8 cellular contexts compared by ENCODE assay signal in the genomic region with DNA sequence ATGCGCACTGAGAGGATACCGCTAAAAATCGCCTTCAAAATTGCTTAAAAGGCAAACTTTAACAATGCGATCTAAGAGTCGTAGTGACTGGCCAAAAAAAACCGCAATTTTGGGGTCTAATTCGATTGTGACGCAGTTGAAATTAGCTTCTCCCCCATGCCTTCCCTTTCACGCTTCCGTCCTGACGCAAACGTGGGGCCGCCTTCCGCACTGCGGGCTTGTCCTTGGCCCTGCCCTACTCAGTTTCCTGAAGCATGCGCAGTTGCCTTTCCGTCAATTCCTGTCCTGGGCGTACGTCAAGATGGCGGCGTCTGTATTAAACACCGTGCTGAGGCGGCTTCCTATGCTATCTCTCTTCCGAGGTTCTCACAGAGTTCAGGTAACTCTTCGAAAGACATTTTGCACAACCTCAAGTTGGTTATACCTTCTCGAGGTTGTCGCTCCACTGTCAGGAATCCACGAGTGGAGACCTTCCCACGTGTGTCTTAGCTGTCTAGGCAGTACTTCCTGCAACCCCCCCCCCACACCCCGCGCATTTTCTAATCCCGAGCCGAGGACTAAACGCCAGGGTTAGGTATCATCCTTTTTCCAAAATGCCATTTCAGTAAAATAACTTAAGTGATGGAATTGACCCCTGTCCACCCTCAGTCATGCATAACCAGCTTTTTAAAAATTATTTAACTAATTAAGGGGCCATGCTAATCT. TPM values are rescaled to one million over a fixed set of nuclear protein-coding genes. Genes with fewer than 3 reads are reported as not detected.
DNase-seq lines count a peak whose midpoint lies in the region; FAIRE-seq and TF ChIP-seq lines count a peak whose summit lies in the region.

A gene (plus strand): TSS at position 276 of the 705 bp plus-strand sequence. CDS start 26 bp downstream, at position 302.

- peak; percentile 96 to 100 (median 99) for DNase-seq in CD8-positive, alpha-beta memory T cell
- DNase-seq in GM20000 (ENCODE audit: low spot score) (peak; percentile 86), HT-29 (ENCODE audit: low spot score) (peak; percentile 98), NOMO-1 (lab: John Stamatoyannopoulos, UW; ENCODE audit: unreplicated experiment in 2 of 2) (peak; percentile 97 to 99), H1 (ENCODE audit: low read depth in 1 of 2, low spot score in 2 of 2) (peak; percentile 83 to 92), mesenchymal stem cell (peak; percentile 99)
- peak; percentile 97 to 99 for DNase-seq in activated CD8-positive, alpha-beta memory T cell treated with anti-CD3 and anti-CD28 coated beads for 4 hours (ENCODE audit: low read depth in 2 of 2)
- DNase-seq in stimulated activated CD8-positive, alpha-beta memory T cell treated with anti-CD3 and anti-CD28 coated beads, Interleukin-12 subunit alpha, Interleukin-12 subunit beta, amount 100 ng/mL, for 4 hours (ENCODE audit: low read depth) = peak; percentile 95

- peaks cover 45% of the 10 kb centered on the region for H3K36me3 ChIP-seq in CD8-positive, alpha-beta memory T cell (ENCODE audit: insufficient read depth, low read length)
- H3K36me3 ChIP-seq in H1 (ENCODE audit: control insufficient read depth in 2 of 4, insufficient read depth in 4 of 4, low read length in 3 of 4) (peaks cover 9 to 45% (median 22%) of the 10 kb centered on the region in 4 experiments), mesenchymal stem cell (ENCODE audit: control insufficient read depth in 1 of 2, insufficient read depth in 2 of 2, low read depth in 1 of 2, low read length in 2 of 2) (peaks cover 18 to 51% of the 10 kb centered on the region in 2 experiments)

- H2BK15ac ChIP-seq in H1 (ENCODE audit: low read length) (peak within 1 kb of the TSS; percentile 88; the same call in 1 of the 2 replicates), mesenchymal stem cell (ENCODE audit: low read depth, poor library complexity, severe bottlenecking) (peak within 1 kb of the TSS; percentile 7)

- peak within 1 kb of the TSS; percentile 67 for H4K91ac ChIP-seq in H1 (replicated peaks; ENCODE audit: insufficient read length, low read length)
- peak within 1 kb of the TSS; percentile 98 for H4K91ac ChIP-seq in mesenchymal stem cell (ENCODE audit: low read length)

- H3K9me3 ChIP-seq in CD8-positive, alpha-beta memory T cell (ENCODE audit: low read length) = no peaks in the 10 kb centered on the region
- H3K9me3 ChIP-seq in H1 (ENCODE audit: insufficient read depth in 2 of 2, low read depth in 1 of 2, low read length in 1 of 2) = no peaks in the 10 kb centered on the region
- H3K9me3 ChIP-seq in mesenchymal stem cell (ENCODE audit: control insufficient read depth, low read length) = no peaks in the 10 kb centered on the region

- peaks cover 0 to 4% (median 2%) of the 10 kb centered on the region in 5 donors for H3K9me3 Mint-ChIP-seq in CD8-positive, alpha-beta memory T cell

- peaks cover 0 to 20% of the 10 kb centered on the region in 2 donors for H3K27me3 Mint-ChIP-seq in CD8-positive, alpha-beta memory T cell

- H3K4me3 ChIP-seq in CD8-positive, alpha-beta memory T cell (ENCODE audit: low read length) = peak within 1 kb of the TSS; percentile 95
- H3K4me3 ChIP-seq in H1 (ENCODE audit: extremely low read depth in 1 of 4, insufficient read depth in 2 of 4, low read depth in 3 of 4, low read length in 4 of 4) (peak within 1 kb of the TSS; percentile 90 to 97 (median 96)), mesenchymal stem cell (ENCODE audit: insufficient read depth in 1 of 2, low read depth in 1 of 2, low read length in 2 of 2) (peak within 1 kb of the TSS; percentile 74 to 97)

- H3K79me2 ChIP-seq in H1 (ENCODE audit: control insufficient read depth in 1 of 2, insufficient read depth in 2 of 2, low read length in 2 of 2) = peaks cover 4 to 55% of the 10 kb centered on the region in 2 experiments; a peak in 3 of 4 replicates

- FAIRE-seq in H1 (lab: Jason Lieb, UNC) = peak; percentile 28

- H3K79me1 ChIP-seq in H1 (ENCODE audit: low read depth, low read length) (peaks cover 6% of the 10 kb centered on the region; the same call in 1 of the 2 replicates), mesenchymal stem cell (replicated peaks; ENCODE audit: low read length, poor library complexity, severe bottlenecking) (peaks cover 9% of the 10 kb centered on the region)

- H2AFZ ChIP-seq in H1 (ENCODE audit: low read length) = peak within 1 kb of the TSS; percentile 94
- no peak within 1 kb of the TSS for H2AFZ ChIP-seq in mesenchymal stem cell (ENCODE audit: low read depth, low read length)

- H3K4me1 ChIP-seq in CD8-positive, alpha-beta memory T cell (ENCODE audit: insufficient read depth, low read length) = peaks cover 36% of the 10 kb centered on the region
- H3K4me1 ChIP-seq in H1 (replicated peaks in 1 of 4; ENCODE audit: control insufficient read depth in 3 of 4, insufficient read depth in 4 of 4, low read length in 3 of 4) (peaks cover 0 to 6% (median 4%) of the 10 kb centered on the region in 4 experiments; a peak in 4 of 7 replicates), mesenchymal stem cell (ENCODE audit: control insufficient read depth, insufficient read depth, low read depth, low read length) (peaks cover 4% of the 10 kb centered on the region)

- peaks cover 19 to 73% (median 24%) of the 10 kb centered on the region in 3 donors for H3K36me3 Mint-ChIP-seq in CD8-positive, alpha-beta memory T cell

- H2AK5ac ChIP-seq in H1 (ENCODE audit: low read depth, low read length) = peak within 1 kb of the TSS; percentile 55
- H2AK5ac ChIP-seq in mesenchymal stem cell (ENCODE audit: low read length, severe bottlenecking) = peak within 1 kb of the TSS; percentile 76

- peak within 1 kb of the TSS; percentile 99 for H2BK12ac ChIP-seq in H1 (ENCODE audit: low read depth, low read length)
- peak within 1 kb of the TSS in 1 of 2 experiments; percentile 59 for H2BK12ac ChIP-seq in mesenchymal stem cell (ENCODE audit: low read length in 2 of 2)

- POLR2A ChIA-PET in CD8-positive, alpha-beta memory T cell (lab: Charles Lee) = interaction anchor here (0.5 to 2.4 kb wide), 20 partner anchors 9 to 134 kb away, joined by 3 to 17 read pairs (median 6); a partner anchor contains a TSS
- POLR2A ChIA-PET in H1 (lab: Charles Lee; ENCODE audit: partially characterized antibody) = interaction anchor here (0.6 to 3.8 kb wide), 45 partner anchors 8 to 607 kb away, joined by 3 to 43 read pairs (median 4); a partner anchor contains a TSS

- no peak for TF ChIP-seq RAD21 in H1 (IDR thresholded peaks at IDR 0.05 in 1 of 2, conservative IDR thresholded peaks at IDR 0.05 in 1 of 2; ENCODE audit: low read depth in 2 of 2, low read length in 2 of 2)

- peak in 1 of 2 experiments; percentile 6; a peak in 1 of 3 replicates for TF ChIP-seq POLR2A in H1 (IDR thresholded peaks at IDR 0.05; ENCODE audit: control extremely low read depth in 1 of 2, low read depth in 2 of 2, low read length in 2 of 2)

- H3K4me2 ChIP-seq in H1 (ENCODE audit: insufficient read depth in 1 of 2, low read depth in 2 of 2, low read length in 2 of 2) (peak within 1 kb of the TSS; percentile 96 to 98), mesenchymal stem cell (ENCODE audit: low read length, poor library complexity, severe bottlenecking) (peak within 1 kb of the TSS; percentile 80)

- H3K23ac ChIP-seq in H1 (ENCODE audit: insufficient read length) (no peak within 1 kb of the TSS), mesenchymal stem cell (ENCODE audit: low read length in 2 of 2) (peak within 1 kb of the TSS in 1 of 2 experiments; percentile 78)

- peaks cover 27 to 40% (median 39%) of the 10 kb centered on the region in 3 donors for H3K4me1 Mint-ChIP-seq in CD8-positive, alpha-beta memory T cell

- H3K18ac ChIP-seq in H1 (ENCODE audit: extremely low read depth, low read length) = peak within 1 kb of the TSS; percentile 95
- H3K18ac ChIP-seq in mesenchymal stem cell (ENCODE audit: low read depth in 1 of 2, low read length in 2 of 2) = peak within 1 kb of the TSS; percentile 93 to 94

- 1% methylated on average over 34 of the region's 34 CpGs; no CpG with 5 or more reads in 1 of the 2 experiments for WGBS in H1 (ENCODE audit: extremely low coverage in 1 of 2, insufficient coverage in 1 of 2, insufficient read length in 1 of 2, insufficient replicate concordance in 2 of 2, low coverage in 1 of 2, low lambda C conversion rate in 2 of 2, missing lambda C conversion rate in 1 of 2), 2 experiments
- under 1% methylated on average over 34 of the region's 34 CpGs for WGBS in mesenchymal stem cell

- H3K4ac ChIP-seq in H1 (replicated peaks; ENCODE audit: insufficient read length, low read depth, low read length) = peak within 1 kb of the TSS; percentile 20
- H3K4ac ChIP-seq in mesenchymal stem cell (ENCODE audit: low read depth in 1 of 2, low read length in 2 of 2) = peak within 1 kb of the TSS; percentile 92 to 95

- no peak for TF ChIP-seq EP300 in H1 (IDR thresholded peaks at IDR 0.05; ENCODE audit: borderline replicate concordance in 1 of 2, low read depth in 2 of 2, low read length in 2 of 2)

- peak within 1 kb of the TSS; percentile 86 for H4K5ac ChIP-seq in H1 (ENCODE audit: insufficient read length, low read depth, low read length)

- peaks cover 0 to 2% of the 10 kb centered on the region in 2 experiments for H4K20me1 ChIP-seq in H1 (replicated peaks in 1 of 2; ENCODE audit: control insufficient read depth in 1 of 2, insufficient read depth in 2 of 2, low read length in 2 of 2)

- peak within 1 kb of the TSS; percentile 99 for H3K27ac ChIP-seq in CD8-positive, alpha-beta memory T cell (ENCODE audit: low read depth, low read length)
- H3K27ac ChIP-seq in H1 (ENCODE audit: low read depth, low read length) = peak within 1 kb of the TSS; percentile 99
- H3K27ac ChIP-seq in mesenchymal stem cell (ENCODE audit: low read length, poor library complexity, severe bottlenecking) = peak within 1 kb of the TSS; percentile 93

- no peaks in the 10 kb centered on the region for H3K27me3 ChIP-seq in CD8-positive, alpha-beta memory T cell (ENCODE audit: insufficient read depth, low read length, poor library complexity, severe bottlenecking)
- H3K27me3 ChIP-seq in H1 (replicated peaks in 1 of 4; ENCODE audit: control insufficient read depth in 3 of 4, extremely low read depth in 1 of 4, insufficient read depth in 3 of 4, low read length in 3 of 4) (no peaks in the 10 kb centered on the region), mesenchymal stem cell (ENCODE audit: control insufficient read depth in 1 of 2, insufficient read depth in 1 of 2, low read length in 2 of 2) (no peaks in the 10 kb centered on the region)

- CTCF ChIA-PET in CD8-positive, alpha-beta memory T cell (lab: Charles Lee) = interaction anchor here (0.6 to 2.2 kb wide), 12 partner anchors 47 to 260 kb away, joined by 3 to 11 read pairs (median 5); a partner anchor contains a TSS
- CTCF ChIA-PET in H1 (lab: Charles Lee; ENCODE audit: partially characterized antibody) = interaction anchor here (0.9 to 1.7 kb wide), 3 partner anchors 15 to 113 kb away, joined by 3 to 6 read pairs (median 3); no protein-coding TSS in a partner anchor

- H2BK120ac ChIP-seq in H1 (replicated peaks; ENCODE audit: low read depth, low read length) (peak within 1 kb of the TSS; percentile 16), mesenchymal stem cell (ENCODE audit: low read depth, low read length) (no peak within 1 kb of the TSS)

- peak within 1 kb of the TSS; percentile 97 for H2BK5ac ChIP-seq in H1 (ENCODE audit: low read depth, low read length)
- H2BK5ac ChIP-seq in mesenchymal stem cell (ENCODE audit: low read depth, low read length, poor library complexity, severe bottlenecking) = peak within 1 kb of the TSS; percentile 39

- peaks cover 14% of the 10 kb centered on the region for H3K23me2 ChIP-seq in H1 (ENCODE audit: low read depth, low read length)

- H3K14ac ChIP-seq in H1 (ENCODE audit: insufficient read length) (no peak within 1 kb of the TSS), mesenchymal stem cell (ENCODE audit: low read length in 2 of 2) (peak within 1 kb of the TSS; percentile 62 to 90)

- H3K27ac Mint-ChIP-seq in CD8-positive, alpha-beta memory T cell = peak within 1 kb of the TSS; percentile 100

- H3K56ac ChIP-seq in H1 (replicated peaks; ENCODE audit: insufficient read length, low read depth, low read length) = peak within 1 kb of the TSS; percentile 57

- H3K9ac ChIP-seq in H1 (replicated peaks in 1 of 4; ENCODE audit: extremely low read depth in 1 of 4, low read depth in 3 of 4, low read length in 3 of 4) (peak within 1 kb of the TSS; percentile 99 to 100 (median 100)), mesenchymal stem cell (ENCODE audit: low read length) (peak within 1 kb of the TSS; percentile 100)

- peak within 1 kb of the TSS; percentile 53; the same call in 1 of the 2 replicates for H2BK20ac ChIP-seq in H1 (ENCODE audit: low read length)

- no peak for TF ChIP-seq CTCF in GM20000 (IDR thresholded peaks at IDR 0.05; ENCODE audit: extremely low read depth, missing control alignments)
- no peak for TF ChIP-seq CTCF in H1 (IDR thresholded peaks at IDR 0.05; ENCODE audit: control extremely low read depth in 1 of 3, insufficient read depth in 1 of 3, low read depth in 1 of 3, low read length in 3 of 3)

- H3K4me3 Mint-ChIP-seq in CD8-positive, alpha-beta memory T cell = peak within 1 kb of the TSS; percentile 93 to 100 (median 99)

- H4K8ac ChIP-seq in H1 (ENCODE audit: extremely low read depth, insufficient read depth, low read length) = peak within 1 kb of the TSS; percentile 97; the same call in 1 of the 2 replicates
- peak within 1 kb of the TSS; percentile 98 for H4K8ac ChIP-seq in mesenchymal stem cell (ENCODE audit: low read length)

RNA-seq across cellular contexts. Expression of the gene that starts here (rescaled TPM):
- 100 to 1,000 TPM; 102 to 103 TPM for total RNA-seq in CD8-positive, alpha-beta memory T cell
- 113 TPM for polyA plus RNA-seq in CD8-positive, alpha-beta memory T cell
- total RNA-seq in HT-29 (2014; rRNA removed; shearing (Covaris generic)) = 55.4 and 66.8 TPM in 2 replicates
- 57.8 and 60.7 TPM in 2 replicates for total RNA-seq in H1 (2021; fragmentation: NEBNext Ultra II Directional; extraction: Animal tissue kit (Norgen Biotek cat#: 25700))
- 75.8 and 83.3 TPM in 2 replicates for polyA plus RNA-seq in H1 (2011; rRNA removed)
- polyA plus RNA-seq in H1 (2011; cell fraction: cytosol; rRNA removed) = 85.9 TPM
- polyA plus RNA-seq in H1 (2011; cell fraction: nucleus; rRNA removed) = 59.8 TPM
- polyA plus RNA-seq in H1 (2012, experiment 1 of 2) = 57.4 to 62.5 TPM (median 60.3 TPM) in 4 replicates
- 75.9 TPM for polyA plus RNA-seq in H1 (2012, experiment 2 of 2)
- polyA plus RNA-seq in H1 (2013, experiment 1 of 2) = 54.3 TPM
- polyA plus RNA-seq in H1 (2013, experiment 2 of 2) = 49.2 TPM
- 69.9 and 81.4 TPM in 2 replicates for polyA minus RNA-seq in H1 (2011; rRNA and poly(A)+ RNA removed)
- 47.1 TPM for polyA minus RNA-seq in H1 (2011; cell fraction: cytosol; rRNA and poly(A)+ RNA removed)
- polyA minus RNA-seq in H1 (2011; cell fraction: nucleus; rRNA and poly(A)+ RNA removed) = 20.3 TPM
- 38.7 TPM for polyA plus RNA-seq in mesenchymal stem cell (2013, experiment 1 of 2)
- polyA plus RNA-seq in mesenchymal stem cell (2013, experiment 2 of 2) = 39.7 TPM

Comparison
In these comparisons a context has a peak if more than half of its experiments do, and no peak if none do; other contexts are left out.
1. Peak in every context shown above with its lines: DNase-seq, H3K4me3 ChIP-seq and H3K27ac ChIP-seq.